19 cellular contexts compared by ENCODE assay signal in genomic region chr10:132643709-132644543, GRCh38.
DNase-seq lines count a peak whose midpoint lies in the region; ATAC-seq and TF ChIP-seq lines count a peak whose summit lies in the region.
"Had no signal": no experiment of that assay in that cellular context is flagged by ENCODE, and none has a peak within 500 bp of the region (broad histone marks: within the 10 kb centered on the region; RNA-seq: fewer than 3 reads in every experiment).

No MANE protein-coding gene starts in this region.

- TF ChIP-seq EP300 in gastroesophageal sphincter (IDR thresholded peaks at IDR 0.05): no peak

- H3K9me3 ChIP-seq in RWPE2 (ENCODE audit: severe bottlenecking): no peaks in the 10 kb centered on the region
- no peaks in the 10 kb centered on the region for H3K9me3 ChIP-seq in gastroesophageal sphincter
- H3K9me3 ChIP-seq: mucosa of descending colon, ovary, vagina had no signal

- TF ChIP-seq POLR2A in gastroesophageal sphincter (IDR thresholded peaks at IDR 0.05): no peak

- H3K36me3 ChIP-seq in RWPE2 (ENCODE audit: low read depth) (no peaks in the 10 kb centered on the region), gastroesophageal sphincter (peaks cover 0 to 17% of the 10 kb centered on the region in 2 donors)
- H3K36me3 ChIP-seq: ovary, vagina had no signal

- H3K27me3 ChIP-seq in RWPE2 (ENCODE audit: insufficient read depth, poor library complexity, severe bottlenecking) (no peaks in the 10 kb centered on the region), gastroesophageal sphincter (no peaks in the 10 kb centered on the region)
- H3K27me3 ChIP-seq: ovary, vagina had no signal

- ATAC-seq in RWPE2 (ENCODE audit: low read depth): no peak
- ATAC-seq in gastroesophageal sphincter: no peak
- ATAC-seq in sciatic nerve: peak; percentile 28
- ATAC-seq in HG02970 (IDR thresholded peaks at IDR 0.05; ENCODE audit: low FRiP score, unreplicated experiment): no peak
- ATAC-seq: mucosa of descending colon; stimulated activated effector memory CD8-positive, alpha-beta T cell treated with anti-CD3 and anti-CD28 coated beads, Interleukin-12 subunit alpha, Interleukin-12 subunit beta, amount 100 ng/mL, for 72 hours had no signal

- no peaks in the 10 kb centered on the region for H3K4me1 ChIP-seq in RWPE2 (ENCODE audit: insufficient read depth, poor library complexity, severe bottlenecking)
- H3K4me1 ChIP-seq in gastroesophageal sphincter: peaks cover 0 to 95% (median 17%) of the 10 kb centered on the region in 3 donors

- H3K27ac ChIP-seq in RWPE2 (ENCODE audit: poor library complexity, severe bottlenecking): no peak overlapping the region
- peak overlapping the region in 3 of 4 donors; percentile 86 to 98 (median 96) for H3K27ac ChIP-seq in gastroesophageal sphincter
- H3K27ac ChIP-seq: HL-60, KMS-11, ovary, SK-N-MC, vagina had no signal

- no peak overlapping the region for H3K4me3 ChIP-seq in RWPE2 (ENCODE audit: severe bottlenecking)
- no peak overlapping the region for H3K4me3 ChIP-seq in gastroesophageal sphincter
- H3K4me3 ChIP-seq: mucosa of descending colon, ovary, SK-N-MC, vagina had no signal

- intact Hi-C loops in sciatic nerve (cut with DNase I): loop anchor here (10.0 kb wide), 1 partner anchor 259 kb away; no protein-coding TSS in a partner anchor

- WGBS in gastroesophageal sphincter (ENCODE audit: low coverage in 1 of 2), 2 donors: no CpG with 5 or more reads among the region's 35 CpGs

- peak; percentile 13 for DNase-seq in ELF-1 (ENCODE audit: low read depth, low spot score)
- peak; percentile 30 for DNase-seq in RWPE2 (ENCODE audit: low spot score)
- peak; percentile 42 for DNase-seq in sciatic nerve (ENCODE audit: low spot score)
- DNase-seq in kidney glomerular epithelial cell (lab: John Stamatoyannopoulos, UW): no peak
- no peak for DNase-seq in NCI-H82 (lab: John Stamatoyannopoulos, UW)
- no peak for DNase-seq in iPS-NIHi7 (ENCODE audit: extremely low spot score)
- DNase-seq: activated CD4-positive, alpha-beta memory T cell treated with anti-CD3 and anti-CD28 coated beads, Interleukin-2, amount 10 ng/mL, durations not matched to agents 7 days and 5 days; activated T-cell treated with anti-CD3 and anti-CD28 coated beads, Interleukin-2, amount 50 U/mL, for 48 hours; NCI-H1417; small intestine had no signal

- TF ChIP-seq CTCF in RWPE2 (IDR thresholded peaks at IDR 0.05; ENCODE audit: poor library complexity, severe bottlenecking) (no peak), gastroesophageal sphincter (IDR thresholded peaks at IDR 0.05) (peak in 1 of 4 experiments; percentile 21)

Comparison
In these comparisons a context has a peak if more than half of its experiments do, and no peak if none do; other contexts are left out.
1. DNase-seq: peak in ELF-1 (single experiment), RWPE2 (single experiment) and sciatic nerve (single experiment); none in kidney glomerular epithelial cell (single experiment), NCI-H82 (single experiment) and iPS-NIHi7 (single experiment).